In genomic region chr11:125931681-125932080, GRCh38 we compare ENCODE assay signal across 35 cellular contexts. TPM values are rescaled to one million over a fixed set of nuclear protein-coding genes. Genes with fewer than 3 reads are reported as not detected.
"Had no signal": no experiment of that assay in that cellular context is flagged by ENCODE, and none has a peak within 500 bp of the region (broad histone marks: within the 10 kb centered on the region; RNA-seq: fewer than 3 reads in every experiment).

No MANE protein-coding gene starts in this region.

- H3K9ac ChIP-seq: parathyroid adenoma had no signal

- H3K36me3 ChIP-seq: esophagus muscularis mucosa, gastroesophageal sphincter, heart left ventricle, left lung, neutrophil, thyroid gland had no signal

- H3K27ac ChIP-seq: coronary artery, esophagus muscularis mucosa, foreskin keratinocyte, gastroesophageal sphincter, heart left ventricle, hepatocyte, left lung, neutrophil, parathyroid adenoma, skin epidermis had no signal

- H3K9me3 Mint-ChIP-seq: natural killer cell; neural crest cell; stimulated activated naive B cell treated with anti-CD40 and anti-IgM and Interleukin-4, amounts not matched to agents 10 μg/mL and 1 μg/mL and 100 μg/mL, for 72 hours; stimulated activated naive CD8-positive, alpha-beta T cell treated with anti-CD3 and anti-CD28 coated beads, Interleukin-15, amount 100 ng/mL, for 72 hours had no signal

- H3K27me3 ChIP-seq: esophagus muscularis mucosa, gastroesophageal sphincter, hepatocyte, left lung, neutrophil, thyroid gland had no signal

- H3K4me1 ChIP-seq: foreskin keratinocyte, heart left ventricle, left lung, parathyroid adenoma had no signal

- H3K4me1 Mint-ChIP-seq: natural killer cell; neural crest cell; stimulated activated naive B cell treated with anti-CD40 and anti-IgM and Interleukin-4, amounts not matched to agents 10 μg/mL and 1 μg/mL and 100 μg/mL, for 72 hours had no signal

- H3K4me2 ChIP-seq: hepatocyte had no signal

- FAIRE-seq: endothelial cell of umbilical vein, islet of Langerhans had no signal

- H3K4me3 Mint-ChIP-seq: natural killer cell; neural crest cell; stimulated activated naive B cell treated with anti-CD40 and anti-IgM and Interleukin-4, amounts not matched to agents 10 μg/mL and 1 μg/mL and 100 μg/mL, for 72 hours; stimulated activated naive CD8-positive, alpha-beta T cell treated with anti-CD3 and anti-CD28 coated beads, Interleukin-15, amount 100 ng/mL, for 72 hours had no signal

- ATAC-seq: foreskin keratinocyte; gastroesophageal sphincter; heart left ventricle; left cardiac atrium; left lung; natural killer cell; stimulated activated naive B cell treated with anti-CD40 and anti-IgM and Interleukin-4, amounts not matched to agents 10 μg/mL and 1 μg/mL and 100 μg/mL, for 72 hours; stimulated activated naive CD8-positive, alpha-beta T cell treated with anti-CD3 and anti-CD28 coated beads, Interleukin-15, amount 100 ng/mL, for 72 hours had no signal

- H3K79me2 ChIP-seq: hepatocyte, parathyroid adenoma had no signal

- DNase-seq: dermis blood vessel endothelial cell; effector memory CD4-positive, alpha-beta T cell; foreskin keratinocyte; heart left ventricle; left cardiac atrium; left lung; mesenchymal stem cell; midbrain; natural killer cell; stimulated activated CD4-positive, alpha-beta T cell treated with anti-CD3 and anti-CD28 coated beads, Interleukin-15, amount 100 ng/mL, for 24 hours; stimulated activated CD4-positive, alpha-beta T cell treated with anti-CD3 and anti-CD28 coated beads, Interleukin-2, amount 100 ng/mL, for 48 hours; stimulated activated naive B cell treated with anti-CD40 and anti-IgM and Interleukin-4, amounts not matched to agents 10 μg/mL and 1 μg/mL and 100 μg/mL, for 72 hours; stimulated activated naive CD8-positive, alpha-beta T cell treated with anti-CD3 and anti-CD28 coated beads, Interleukin-15, amount 100 ng/mL, for 72 hours; trophoblast cell had no signal

- H3K36me3 Mint-ChIP-seq: natural killer cell; stimulated activated naive B cell treated with anti-CD40 and anti-IgM and Interleukin-4, amounts not matched to agents 10 μg/mL and 1 μg/mL and 100 μg/mL, for 72 hours had no signal

- H3K9me3 ChIP-seq: esophagus muscularis mucosa, gastroesophageal sphincter, heart left ventricle, left lung, neutrophil, thyroid gland had no signal

- H2AFZ ChIP-seq: hepatocyte, parathyroid adenoma had no signal

- H3K27ac Mint-ChIP-seq: natural killer cell; progenitor cell of endocrine pancreas; stimulated activated naive B cell treated with anti-CD40 and anti-IgM and Interleukin-4, amounts not matched to agents 10 μg/mL and 1 μg/mL and 100 μg/mL, for 72 hours; stimulated activated naive CD8-positive, alpha-beta T cell treated with anti-CD3 and anti-CD28 coated beads, Interleukin-15, amount 100 ng/mL, for 72 hours had no signal

- H3K4me3 ChIP-seq: coronary artery, esophagus muscularis mucosa, gastroesophageal sphincter, heart left ventricle, hepatocyte, left lung, skin epidermis, thyroid gland had no signal

RNA-seq across cellular contexts. Expression of gene VSIG10L2, which starts 14.2 kb away (rescaled TPM):
- total RNA-seq: dermis blood vessel endothelial cell, endothelial cell of umbilical vein, epithelial cell of proximal tubule, fibroblast of lung, foreskin keratinocyte, gastroesophageal sphincter, hepatocyte, kidney epithelial cell, lung microvascular endothelial cell, myocyte, natural killer cell, neural crest cell, osteoblast, progenitor cell of endocrine pancreas, subcutaneous adipose tissue, temporal lobe, thyroid gland had no signal
- polyA plus RNA-seq: endothelial cell of umbilical vein, fibroblast of lung, hepatocyte had no signal

RNA-seq across cellular contexts. Expression of gene DDX25, which starts 27.4 kb away (rescaled TPM):
- total RNA-seq: dermis blood vessel endothelial cell, endothelial cell of umbilical vein, epithelial cell of proximal tubule, fibroblast of lung, foreskin keratinocyte, heart left ventricle, myocyte, natural killer cell, osteoblast, subcutaneous adipose tissue, ureter had no signal
- polyA plus RNA-seq: endothelial cell of umbilical vein, fibroblast of lung, heart left ventricle had no signal
